ENCODE assay signal across 8 cellular contexts in the genomic region with DNA sequence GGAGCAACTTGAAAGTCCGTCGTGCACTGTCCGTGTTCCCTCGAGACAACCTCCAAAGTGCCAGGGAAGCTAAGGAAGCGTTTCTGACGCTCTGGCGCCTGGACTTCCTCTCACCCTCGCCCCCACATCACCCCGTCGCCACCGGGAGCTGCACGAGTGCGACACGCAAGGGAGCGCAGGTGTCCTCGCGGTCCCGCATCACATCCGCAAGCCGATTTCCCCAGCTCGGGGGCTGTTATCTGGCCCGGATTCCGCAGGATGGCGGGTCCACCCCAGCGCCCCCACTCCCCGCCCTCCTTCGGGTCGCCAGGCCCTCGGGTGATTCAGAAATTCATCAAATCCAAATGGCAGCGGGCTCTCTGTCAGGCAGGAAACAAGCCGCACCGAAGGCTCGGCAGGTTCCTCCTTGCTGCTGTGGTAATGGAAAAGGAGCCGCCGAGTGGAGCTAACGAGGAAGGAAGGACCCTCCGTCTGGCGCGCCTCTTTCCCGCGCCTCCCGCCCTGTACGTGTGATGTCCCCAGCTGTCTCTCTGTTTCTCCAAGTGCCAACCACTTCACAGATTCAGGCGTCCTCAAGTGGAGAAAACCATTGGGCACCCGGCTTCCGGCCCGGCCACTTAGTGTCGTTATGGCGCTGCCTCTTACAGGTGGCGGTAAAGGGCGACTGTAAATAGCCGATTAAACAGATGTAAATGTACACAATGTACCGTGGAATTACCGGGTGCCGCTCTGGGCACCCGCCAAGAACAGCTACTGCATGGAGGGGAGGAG. TPM values are rescaled to one million over a fixed set of nuclear protein-coding genes. Genes with fewer than 3 reads are reported as not detected.
DNase-seq lines count a peak whose midpoint lies in the region; ATAC-seq and TF ChIP-seq lines count a peak whose summit lies in the region.

No MANE protein-coding gene starts in this region.

- H3K4me3 ChIP-seq in MM.1S (ENCODE audit: low read length) (peak overlapping the region; percentile 93), parathyroid adenoma (ENCODE audit: low read depth, low read length) (peak overlapping the region; percentile 77)

- H3K27me3 ChIP-seq in MM.1S (replicated peaks; ENCODE audit: insufficient read depth, low read length), result no peaks in the 10 kb centered on the region
- H3K27me3 ChIP-seq in parathyroid adenoma (ENCODE audit: control insufficient read depth, insufficient read depth, low read length), result no peaks in the 10 kb centered on the region

- peak overlapping the region; percentile 98 for H3K4me3 Mint-ChIP-seq in activated naive CD4-positive, alpha-beta T cell treated with anti-CD3 and anti-CD28 coated beads for 36 hours

- DNase-seq in C1 segment of cervical spinal cord (lab: John Stamatoyannopoulos, UW) (peak in 13 of 14 donors; percentile 37 to 84 (median 73)), MM.1S (peak; percentile 81), SHP77 treated with DMSO at 0.1 percent for 48 hours (lab: John Stamatoyannopoulos, UW) (peak; percentile 41), Right ventricle myocardium superior (peak; percentile 73), ureter (ENCODE audit: low spot score) (peak; percentile 64)
- peak; percentile 77 for DNase-seq in activated naive CD4-positive, alpha-beta T cell treated with anti-CD3 and anti-CD28 coated beads for 36 hours

- peak overlapping the region; percentile 89 for H3K27ac ChIP-seq in MM.1S (ENCODE audit: low read length)
- H3K27ac ChIP-seq in parathyroid adenoma, result peak overlapping the region; percentile 88

- H3K27me3 Mint-ChIP-seq in activated naive CD4-positive, alpha-beta T cell treated with anti-CD3 and anti-CD28 coated beads for 36 hours (ENCODE audit: low read depth), result no peaks in the 10 kb centered on the region

- CTCF ChIA-PET in activated naive CD4-positive, alpha-beta T cell treated with anti-CD3 and anti-CD28 coated beads for 36 hours (lab: Charles Lee), result interaction anchor here (0.7 to 2.4 kb wide), 9 partner anchors 10 to 256 kb away, joined by 3 to 10 read pairs (median 3); no protein-coding TSS in a partner anchor

- no peaks in the 10 kb centered on the region for H3K9me3 ChIP-seq in MM.1S (replicated peaks; ENCODE audit: insufficient read depth, low read length)
- no peaks in the 10 kb centered on the region for H3K9me3 ChIP-seq in parathyroid adenoma (ENCODE audit: control insufficient read depth, low read length)

- H3K9me3 Mint-ChIP-seq in activated naive CD4-positive, alpha-beta T cell treated with anti-CD3 and anti-CD28 coated beads for 36 hours, result no peaks in the 10 kb centered on the region

- H3K36me3 ChIP-seq in MM.1S (replicated peaks; ENCODE audit: insufficient read depth, low read length) (no peaks in the 10 kb centered on the region), parathyroid adenoma (ENCODE audit: control insufficient read depth, insufficient read depth, low read length) (no peaks in the 10 kb centered on the region)

- peak; percentile 41 for ATAC-seq in GM21528 (IDR thresholded peaks at IDR 0.05; ENCODE audit: low FRiP score, unreplicated experiment)
- peak; percentile 23 for ATAC-seq in Right ventricle myocardium superior (ENCODE audit: poor library complexity)

- H3K4me2 ChIP-seq in MM.1S (ENCODE audit: low read depth, low read length) (peak overlapping the region; percentile 94), parathyroid adenoma (ENCODE audit: low read length) (peak overlapping the region; percentile 91)

- peaks cover 18% of the 10 kb centered on the region for H3F3A ChIP-seq in MM.1S (ENCODE audit: insufficient read depth, low read length)

- peaks cover 9% of the 10 kb centered on the region for H3K36me3 Mint-ChIP-seq in activated naive CD4-positive, alpha-beta T cell treated with anti-CD3 and anti-CD28 coated beads for 36 hours (ENCODE audit: low read depth)

- peak; percentile 32 for TF ChIP-seq CTCF in MM.1S (IDR thresholded peaks at IDR 0.05; ENCODE audit: low read length)
- TF ChIP-seq CTCF in parathyroid adenoma (IDR thresholded peaks at IDR 0.05), result no peak

- peaks cover 47% of the 10 kb centered on the region for H3K4me1 Mint-ChIP-seq in activated naive CD4-positive, alpha-beta T cell treated with anti-CD3 and anti-CD28 coated beads for 36 hours (ENCODE audit: low read depth)

- no peaks in the 10 kb centered on the region for H3K9me2 ChIP-seq in MM.1S (replicated peaks; ENCODE audit: insufficient read depth, low read length)

- peaks cover 37% of the 10 kb centered on the region for H3K79me2 ChIP-seq in MM.1S (ENCODE audit: low read length)
- H3K79me2 ChIP-seq in parathyroid adenoma, result no peaks in the 10 kb centered on the region

- H3K4me1 ChIP-seq in MM.1S (ENCODE audit: low read length) (peaks cover 22% of the 10 kb centered on the region), parathyroid adenoma (peaks cover 14% of the 10 kb centered on the region)

- peak overlapping the region; percentile 94 for H3K27ac Mint-ChIP-seq in activated naive CD4-positive, alpha-beta T cell treated with anti-CD3 and anti-CD28 coated beads for 36 hours

- peak overlapping the region; percentile 74 for H2AFZ ChIP-seq in MM.1S (ENCODE audit: low read length)
- H2AFZ ChIP-seq in parathyroid adenoma, result peak overlapping the region; percentile 94

- H3K9ac ChIP-seq in MM.1S (ENCODE audit: low read length) (peak overlapping the region; percentile 96), parathyroid adenoma (peak overlapping the region; percentile 61)

- peaks cover 17% of the 10 kb centered on the region; the same call in 1 of the 2 replicates for H4K20me1 ChIP-seq in MM.1S (ENCODE audit: insufficient read depth, low read length)

- intact Hi-C loops in activated naive CD4-positive, alpha-beta T cell treated with anti-CD3 and anti-CD28 coated beads for 36 hours (cut with micrococcal nuclease), result loop anchor here (1.0 to 5.0 kb wide), 12 partner anchors 94 to 965 kb away; a partner anchor contains a TSS
- intact Hi-C loops in Right ventricle myocardium superior (cut with DNase I), result no loop called here

RNA-seq across cellular contexts. Expression of a gene that starts 0.9 kb away (rescaled TPM):
- 10 to 100 TPM; 12.4 to 12.5 TPM for total RNA-seq in activated naive CD4-positive, alpha-beta T cell treated with anti-CD3 and anti-CD28 coated beads for 36 hours
- total RNA-seq in Right ventricle myocardium superior (46.3 TPM), ureter (34.9 TPM)

Comparison
In these comparisons a context has a peak if more than half of its experiments do, and no peak if none do; other contexts are left out.
1. Peak in every context shown above with its lines: DNase-seq, ATAC-seq, H3K4me3 ChIP-seq and H3K27ac ChIP-seq.